ENCODE assay signal across 21 cellular contexts in the genomic region with DNA sequence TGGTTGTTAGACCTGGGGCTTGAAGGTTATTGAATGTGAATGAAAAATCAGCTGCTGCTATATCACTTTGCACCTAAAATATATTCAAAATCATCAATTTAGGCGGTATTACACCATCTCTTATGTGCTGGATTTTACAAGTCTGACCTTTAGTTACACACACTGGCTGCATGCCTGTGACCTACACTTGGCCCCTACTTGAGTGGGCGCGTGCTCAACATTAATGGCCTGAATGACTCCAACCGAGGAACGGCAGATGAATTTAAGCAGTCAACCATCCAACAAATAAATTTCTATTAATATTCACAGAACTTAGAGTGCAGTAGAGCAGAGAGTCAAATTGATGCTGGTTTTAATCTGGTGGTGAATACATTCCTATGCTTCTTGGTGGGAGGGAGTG.
DNase-seq lines count a peak whose midpoint lies in the region; ATAC-seq and TF ChIP-seq lines count a peak whose summit lies in the region.
"Had no signal": no experiment of that assay in that cellular context is flagged by ENCODE, and none has a peak within 500 bp of the region (broad histone marks: within the 10 kb centered on the region; RNA-seq: fewer than 3 reads in every experiment).

No MANE protein-coding gene starts in this region.

- H3F3A ChIP-seq in smooth muscle cell (ENCODE audit: low read depth): no peaks in the 10 kb centered on the region

- H3K79me2 ChIP-seq in smooth muscle cell (ENCODE audit: low read depth): no peaks in the 10 kb centered on the region

- H3K4me3 ChIP-seq in choroid plexus epithelial cell (ENCODE audit: low read depth, low read length) (no peak overlapping the region), fibroblast of villous mesenchyme (ENCODE audit: low read depth, low read length) (no peak overlapping the region), smooth muscle cell (no peak overlapping the region)
- H3K4me3 ChIP-seq: MG63 had no signal

- 61% methylated on average over 5 of the region's 5 CpGs for WGBS in smooth muscle cell (ENCODE audit: low lambda C conversion rate)

- H3K4me1 ChIP-seq in smooth muscle cell (ENCODE audit: low read depth): no peaks in the 10 kb centered on the region
- H3K4me1 ChIP-seq: Caco-2 had no signal

- peaks cover 3% of the 10 kb centered on the region for H3K36me3 ChIP-seq in smooth muscle cell (ENCODE audit: low read depth)
- H3K36me3 ChIP-seq: MG63 had no signal

- DNase-seq in choroid plexus epithelial cell (ENCODE audit: low read depth) (peak; percentile 23), fibroblast of villous mesenchyme (ENCODE audit: low read depth) (peak; percentile 36), left kidney (ENCODE audit: low read depth, low spot score) (peak; percentile 28), smooth muscle cell (lab: John Stamatoyannopoulos, UW; ENCODE audit: unreplicated experiment) (no peak), iPS-NIHi11 (ENCODE audit: low spot score) (no peak), activated gamma-delta T cell treated with Interleukin-2 at 50 U/mL for 16 hours (no peak)
- DNase-seq in activated effector memory CD4-positive, alpha-beta T cell treated with anti-CD3 and anti-CD28 coated beads, Interleukin-2, amount 50 U/mL, for 16 hours: no peak
- DNase-seq: Caco-2; CD4-positive, CD25-positive, alpha-beta regulatory T cell; GOT3; HFFc6; IMR-90; Karpas-422; MG63; NCI-H1092; NCI-H146; NCI-H2081; NCI-H524; SK-N-SH had no signal

- H3K27ac ChIP-seq in smooth muscle cell (ENCODE audit: low read depth): no peak overlapping the region

- ATAC-seq in GM18519 (IDR thresholded peaks at IDR 0.05; ENCODE audit: low FRiP score, unreplicated experiment): no peak
- ATAC-seq: Panc1 had no signal

- peaks cover 3% of the 10 kb centered on the region for H3K9me3 ChIP-seq in smooth muscle cell (replicated peaks; ENCODE audit: low read depth)
- H3K9me3 ChIP-seq: Caco-2, MG63, SK-N-SH had no signal

- H3K9ac ChIP-seq in smooth muscle cell (ENCODE audit: low read depth): no peak overlapping the region
- H3K9ac ChIP-seq: SK-N-SH had no signal

- no peaks in the 10 kb centered on the region for H3K27me3 ChIP-seq in smooth muscle cell (ENCODE audit: low read depth)
- H3K27me3 ChIP-seq: MG63 had no signal

- no peaks in the 10 kb centered on the region for H4K20me1 ChIP-seq in smooth muscle cell (ENCODE audit: low read depth)

- H2AFZ ChIP-seq in smooth muscle cell (ENCODE audit: low read depth): no peak overlapping the region

- peak overlapping the region; percentile 31 for H3K4me2 ChIP-seq in smooth muscle cell
- H3K4me2 ChIP-seq: SK-N-SH had no signal

- TF ChIP-seq CTCF in choroid plexus epithelial cell (conservative IDR thresholded peaks at IDR 0.05; ENCODE audit: low read depth, low read length) (no peak), fibroblast of villous mesenchyme (IDR thresholded peaks at IDR 0.05; ENCODE audit: insufficient read depth, low read depth, low read length) (no peak), smooth muscle cell (IDR thresholded peaks at IDR 0.05; ENCODE audit: borderline replicate concordance, insufficient read depth, poor library complexity, severe bottlenecking) (no peak)

Comparison
In these comparisons a context has a peak if more than half of its experiments do, and no peak if none do; other contexts are left out.
1. DNase-seq: peak in choroid plexus epithelial cell (single experiment), fibroblast of villous mesenchyme (single experiment) and left kidney (single experiment); none in smooth muscle cell (single experiment), activated effector memory CD4-positive, alpha-beta T cell treated with anti-CD3 and anti-CD28 coated beads, Interleukin-2, amount 50 U/mL, for 16 hours (single experiment), iPS-NIHi11 (single experiment) and activated gamma-delta T cell treated with Interleukin-2 at 50 U/mL for 16 hours (single experiment).